Comparison of ENCODE assay signal across 8 cellular contexts in the genomic region with DNA sequence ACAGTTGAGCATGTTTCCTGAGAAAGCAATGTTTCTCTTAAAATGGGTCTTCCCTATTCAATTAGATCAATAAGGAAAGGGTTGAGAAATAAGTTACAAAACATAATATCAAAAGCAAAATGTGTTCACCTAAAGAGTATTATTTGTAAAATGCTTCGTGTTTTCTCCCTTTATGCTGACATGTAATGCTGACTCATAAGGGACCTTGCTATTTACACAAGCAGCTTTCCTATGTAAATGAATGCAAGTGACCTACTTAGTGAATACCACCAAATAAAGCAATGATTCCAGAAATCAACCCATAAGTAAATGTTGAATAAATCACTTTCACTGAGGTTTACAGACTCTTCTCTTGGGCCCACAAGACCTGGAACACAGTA.
DNase-seq lines count a peak whose midpoint lies in the region; ATAC-seq and TF ChIP-seq lines count a peak whose summit lies in the region.

No MANE protein-coding gene starts in this region.

- ATAC-seq in HG03520 (IDR thresholded peaks at IDR 0.05; ENCODE audit: unreplicated experiment) = peak; percentile 71

- no peak overlapping the region for H3K27ac ChIP-seq in left ventricle myocardium inferior (replicated peaks)

- H3K9me3 ChIP-seq in left ventricle myocardium inferior (replicated peaks) = no peaks in the 10 kb centered on the region

- H3K4me3 ChIP-seq in AG04449 (ENCODE audit: low read depth, low read length) (no peak overlapping the region), epithelial cell of esophagus (ENCODE audit: low read length) (no peak overlapping the region), left ventricle myocardium inferior (no peak overlapping the region)

- H3K36me3 ChIP-seq in left ventricle myocardium inferior = no peaks in the 10 kb centered on the region

- no peak for TF ChIP-seq CTCF in AG04449 (IDR thresholded peaks at IDR 0.05; ENCODE audit: insufficient read depth, low read length, missing control alignments)
- TF ChIP-seq CTCF in GM20000 (IDR thresholded peaks at IDR 0.05; ENCODE audit: extremely low read depth, missing control alignments) = no peak
- no peak for TF ChIP-seq CTCF in epithelial cell of esophagus (IDR thresholded peaks at IDR 0.05; ENCODE audit: insufficient read depth, low read depth, low read length, missing control alignments)
- no peak for TF ChIP-seq CTCF in left ventricle myocardium inferior (IDR thresholded peaks at IDR 0.05; ENCODE audit: borderline replicate concordance)

- CTCF ChIA-PET in AG04449 (lab: Yijun Ruan, JAX) = interaction anchor here (0.7 kb wide), 1 partner anchor 10 kb away, joined by 3 read pairs; no protein-coding TSS in a partner anchor

- no peaks in the 10 kb centered on the region for H3K27me3 ChIP-seq in left ventricle myocardium inferior (ENCODE audit: low read depth)

- intact Hi-C loops in left ventricle myocardium inferior (cut with micrococcal nuclease) = no loop called here

- peaks cover 8% of the 10 kb centered on the region for H3K4me1 ChIP-seq in left ventricle myocardium inferior

- peak; percentile 59 for DNase-seq in AG04449 (ENCODE audit: low read depth, low spot score)
- peak; percentile 15 for DNase-seq in GM20000 (ENCODE audit: low spot score)
- peak; percentile 69 for DNase-seq in epithelial cell of esophagus (ENCODE audit: low read depth)
- no peak for DNase-seq in superior temporal gyrus (ENCODE audit: extremely low spot score)
- no peak for DNase-seq in activated CD4-positive, alpha-beta T cell treated with anti-CD3 and anti-CD28 coated beads, Interleukin-2, amount 50 U/mL, for 48 hours
- no peak for DNase-seq in amygdala (lab: John Stamatoyannopoulos, UW)
- DNase-seq in left ventricle myocardium inferior = no peak

- POLR2A ChIA-PET in AG04449 (lab: Yijun Ruan, JAX) = no interaction called here

Comparison
In these comparisons a context has a peak if more than half of its experiments do, and no peak if none do; other contexts are left out.
1. DNase-seq: peak in AG04449 (single experiment), GM20000 (single experiment) and epithelial cell of esophagus (single experiment); none in superior temporal gyrus (single experiment), activated CD4-positive, alpha-beta T cell treated with anti-CD3 and anti-CD28 coated beads, Interleukin-2, amount 50 U/mL, for 48 hours (0 of 2), amygdala (0 of 56) and left ventricle myocardium inferior (single experiment).